In the genomic region with DNA sequence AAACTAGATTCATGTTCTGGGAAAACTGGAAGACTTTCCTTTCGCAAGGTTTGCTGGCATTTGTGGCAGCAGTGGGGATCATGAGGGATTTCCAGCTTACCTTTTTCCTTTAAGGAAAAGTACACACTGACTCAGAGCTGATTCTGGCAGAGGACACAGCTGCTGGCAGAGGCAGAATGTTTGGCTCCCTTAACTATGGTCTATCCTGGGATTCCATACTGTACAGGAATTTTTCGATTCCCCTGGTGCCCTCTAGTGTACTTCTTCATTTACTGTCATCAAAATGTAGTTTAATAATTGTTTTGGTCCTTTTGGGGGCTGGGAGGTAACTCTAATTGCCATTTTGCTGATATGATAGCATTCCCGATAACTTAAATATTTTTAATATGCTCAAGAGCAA, we compare ENCODE assay signal across 1 cellular context.
TF ChIP-seq lines count a peak whose summit lies in the region.

No MANE protein-coding gene starts in this region.

TF ChIP-seq in HepG2, 621 proteins besides CTCF, POLR2A, EP300 and RAD21 (continued from another document):
- no peak for TF ChIP-seq HMGXB3 (CRISPR knock-in tag; IDR thresholded peaks at IDR 0.05; ENCODE audit: borderline replicate concordance)
- TF ChIP-seq NFYB (CRISPR knock-in tag; IDR thresholded peaks at IDR 0.05) = no peak
- TF ChIP-seq BHLHE40 (IDR thresholded peaks at IDR 0.05; ENCODE audit: low read length) = no peak
- no peak for TF ChIP-seq KDM3A (CRISPR knock-in tag; IDR thresholded peaks at IDR 0.05; ENCODE audit: low read depth)
- TF ChIP-seq, protein P1, sequence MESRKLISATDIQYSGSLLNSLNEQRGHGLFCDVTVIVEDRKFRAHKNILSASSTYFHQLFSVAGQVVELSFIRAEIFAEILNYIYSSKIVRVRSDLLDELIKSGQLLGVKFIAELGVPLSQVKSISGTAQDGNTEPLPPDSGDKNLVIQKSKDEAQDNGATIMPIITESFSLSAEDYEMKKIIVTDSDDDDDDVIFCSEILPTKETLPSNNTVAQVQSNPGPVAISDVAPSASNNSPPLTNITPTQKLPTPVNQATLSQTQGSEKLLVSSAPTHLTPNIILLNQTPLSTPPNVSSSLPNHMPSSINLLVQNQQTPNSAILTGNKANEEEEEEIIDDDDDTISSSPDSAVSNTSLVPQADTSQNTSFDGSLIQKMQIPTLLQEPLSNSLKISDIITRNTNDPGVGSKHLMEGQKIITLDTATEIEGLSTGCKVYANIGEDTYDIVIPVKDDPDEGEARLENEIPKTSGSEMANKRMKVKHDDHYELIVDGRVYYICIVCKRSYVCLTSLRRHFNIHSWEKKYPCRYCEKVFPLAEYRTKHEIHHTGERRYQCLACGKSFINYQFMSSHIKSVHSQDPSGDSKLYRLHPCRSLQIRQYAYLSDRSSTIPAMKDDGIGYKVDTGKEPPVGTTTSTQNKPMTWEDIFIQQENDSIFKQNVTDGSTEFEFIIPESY (CRISPR knock-in tag; IDR thresholded peaks at IDR 0.05) = no peak
- TF ChIP-seq, protein P2, sequence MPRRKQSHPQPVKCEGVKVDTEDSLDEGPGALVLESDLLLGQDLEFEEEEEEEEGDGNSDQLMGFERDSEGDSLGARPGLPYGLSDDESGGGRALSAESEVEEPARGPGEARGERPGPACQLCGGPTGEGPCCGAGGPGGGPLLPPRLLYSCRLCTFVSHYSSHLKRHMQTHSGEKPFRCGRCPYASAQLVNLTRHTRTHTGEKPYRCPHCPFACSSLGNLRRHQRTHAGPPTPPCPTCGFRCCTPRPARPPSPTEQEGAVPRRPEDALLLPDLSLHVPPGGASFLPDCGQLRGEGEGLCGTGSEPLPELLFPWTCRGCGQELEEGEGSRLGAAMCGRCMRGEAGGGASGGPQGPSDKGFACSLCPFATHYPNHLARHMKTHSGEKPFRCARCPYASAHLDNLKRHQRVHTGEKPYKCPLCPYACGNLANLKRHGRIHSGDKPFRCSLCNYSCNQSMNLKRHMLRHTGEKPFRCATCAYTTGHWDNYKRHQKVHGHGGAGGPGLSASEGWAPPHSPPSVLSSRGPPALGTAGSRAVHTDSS (CRISPR knock-in tag; conservative IDR thresholded peaks at IDR 0.05) = no peak
- TF ChIP-seq ZNF576 (CRISPR knock-in tag; IDR thresholded peaks at IDR 0.05) = no peak
